Comparison of ENCODE assay signal across 21 cellular contexts in the genomic region with DNA sequence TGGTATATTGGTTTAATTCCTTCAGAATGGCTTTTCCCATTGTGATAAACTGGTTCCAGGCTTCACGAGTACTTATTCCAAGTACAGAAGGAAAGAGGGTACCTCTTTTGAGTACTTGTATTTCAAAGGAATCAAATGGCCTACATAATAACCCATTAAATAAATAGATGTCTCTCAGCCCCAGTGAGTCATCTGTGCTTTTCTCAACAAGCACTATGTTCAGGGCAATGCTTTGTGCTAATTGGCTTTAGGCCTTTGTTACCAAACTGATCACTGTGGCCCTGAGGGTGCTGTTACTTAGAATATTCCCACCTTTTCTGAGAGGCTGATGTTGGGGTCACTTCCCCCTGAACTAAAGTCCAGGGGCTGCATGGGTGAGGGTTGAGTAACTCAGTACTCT.
"Had no signal": no experiment of that assay in that cellular context is flagged by ENCODE, and none has a peak within 500 bp of the region (broad histone marks: within the 10 kb centered on the region; RNA-seq: fewer than 3 reads in every experiment).

No MANE protein-coding gene starts in this region.

- H3K27me3 ChIP-seq: brain microvascular endothelial cell, suprapubic skin, transverse colon, vagina had no signal

- H3K27ac ChIP-seq: brain microvascular endothelial cell, skin epidermis, suprapubic skin, transverse colon, vagina had no signal

- H3K4me3 ChIP-seq: skin epidermis, suprapubic skin, transverse colon, vagina had no signal

- H3K36me3 ChIP-seq: brain microvascular endothelial cell had no signal

- DNase-seq: activated CD4-positive, alpha-beta T cell treated with anti-CD3 and anti-CD28 coated beads, Interleukin-2, amount 10 ng/mL, durations not matched to agents 7 days and 5 days; activated CD8-positive, alpha-beta T cell treated with anti-CD3 and anti-CD28 coated beads, Interleukin-2, amount 10 ng/mL, durations not matched to agents 7 days and 5 days; activated naive CD4-positive, alpha-beta T cell treated with anti-CD3 and anti-CD28 coated beads for 36 hours; activated T-cell treated with anti-CD3 and anti-CD28 coated beads, Interleukin-2, amount 50 U/mL, for 4 hours; anterior cingulate cortex; brain microvascular endothelial cell; cortex of kidney; effector CD4-positive, alpha-beta T cell; foreskin melanocyte; glutamatergic neuron; hippocampal formation; kidney; naive B cell; right cardiac atrium; stimulated activated CD4-positive, alpha-beta T cell treated with anti-CD3 and anti-CD28 coated beads, Interleukin-15, amount 100 ng/mL, for 24 hours; stimulated activated CD4-positive, alpha-beta T cell treated with anti-CD3 and anti-CD28 coated beads, Interleukin-2, amount 100 ng/mL, for 48 hours; stimulated activated naive CD8-positive, alpha-beta T cell treated with anti-CD3 and anti-CD28 coated beads, Interleukin-15, amount 100 ng/mL, for 72 hours; transverse colon had no signal

- H3K9me3 ChIP-seq: suprapubic skin, vagina had no signal

- H3K4me1 ChIP-seq: suprapubic skin, transverse colon, vagina had no signal
